8 cellular contexts compared by ENCODE assay signal in the genomic region with DNA sequence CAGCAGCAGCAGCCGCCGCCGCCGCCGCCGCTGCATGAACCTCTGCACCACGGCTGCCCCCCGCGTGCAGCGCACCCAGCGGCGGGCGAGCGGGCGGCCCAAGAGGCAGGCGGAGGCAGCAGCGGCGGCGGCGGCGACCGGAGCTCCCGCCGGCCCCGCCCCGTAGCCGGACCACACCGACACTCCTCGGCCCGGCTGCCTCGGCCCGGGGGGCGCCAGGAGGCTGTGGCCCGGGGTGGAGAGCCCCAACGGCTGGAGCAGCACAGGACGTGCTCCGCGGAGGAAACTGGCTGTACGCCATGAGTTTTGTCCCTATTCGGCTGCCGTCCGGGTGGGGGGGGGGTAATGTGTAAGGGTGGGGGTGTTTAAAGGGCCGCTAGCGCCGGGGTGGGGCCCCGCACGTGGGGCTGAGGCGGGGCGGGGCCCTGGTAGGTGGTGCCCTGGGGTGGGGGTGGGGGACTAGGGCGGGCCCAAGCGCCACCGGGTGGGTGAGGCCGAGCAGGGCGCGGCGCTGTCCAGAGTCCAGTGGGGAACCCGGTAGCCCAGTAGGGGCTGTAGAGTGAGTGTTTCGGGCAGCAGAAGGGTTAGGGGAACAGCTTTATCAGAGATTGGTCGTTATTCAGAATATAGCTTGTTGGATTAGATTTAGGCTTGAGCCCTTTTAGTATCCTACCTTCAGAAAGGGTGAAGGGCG. TPM values are rescaled to one million over a fixed set of nuclear protein-coding genes. Genes with fewer than 3 reads are reported as not detected.
A peak's percentile ranks its signal among the peaks of the same experiment; 100 is the strongest.
DNase-seq lines count a peak whose midpoint lies in the region; ATAC-seq and TF ChIP-seq lines count a peak whose summit lies in the region.

A gene with protein sequence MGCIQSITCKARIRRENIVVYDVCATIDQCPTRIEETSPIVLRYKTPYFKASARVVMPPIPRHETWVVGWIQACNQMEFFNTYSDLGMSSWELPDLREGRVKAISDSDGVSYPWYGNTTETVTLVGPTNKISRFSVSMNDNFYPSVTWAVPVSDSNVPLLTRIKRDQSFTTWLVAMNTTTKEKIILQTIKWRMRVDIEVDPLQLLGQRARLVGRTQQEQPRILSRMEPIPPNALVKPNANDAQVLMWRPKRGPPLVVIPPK (minus strand): TSS at position 301 of the 694 bp plus-strand sequence. CDS start 753 bp downstream, outside the sequence.

- ATAC-seq in GM21576 (IDR thresholded peaks at IDR 0.05; ENCODE audit: unreplicated experiment) (peak; percentile 42), left cardiac atrium (peak; percentile 93 to 95)

- in situ Hi-C loops in KBM-7 (cut with MboI; ENCODE audit: low pct_unique_long_range_greater_than_20kb, low sequenced_read_pairs): no loop called here

- 1 to 10% (median 2%) methylated on average over 3 to 60 of the region's 60 CpGs for WGBS in adrenal gland, 4 donors

- peak within 1 kb of the TSS in 1 of 5 donors; percentile 20 for H3K27ac ChIP-seq in adrenal gland

- peak in 1 of 6 experiments; percentile 26 for TF ChIP-seq CTCF in adrenal gland (IDR thresholded peaks at IDR 0.05)

- H3K9me3 ChIP-seq in adrenal gland (replicated peaks in 1 of 3): no peaks in the 10 kb centered on the region

- intact Hi-C loops in adrenal gland (cut with DNase I) (loop anchor here in 1 of 2 donors (10.0 kb wide), 1 partner anchor 232 kb away; no protein-coding TSS in a partner anchor), left cardiac atrium (cut with DNase I) (loop anchor here in 1 of 2 donors (10.0 kb wide), 2 partner anchors 142 to 268 kb away; no protein-coding TSS in a partner anchor), posterior vena cava (cut with DNase I) (loop anchor here in 1 of 2 donors (5.0 kb wide), 1 partner anchor 240 kb away; no protein-coding TSS in a partner anchor)

- no peak for TF ChIP-seq POLR2A in adrenal gland (IDR thresholded peaks at IDR 0.05)

- peak within 1 kb of the TSS in 3 of 4 donors; percentile 35 to 77 (median 76) for H3K4me3 ChIP-seq in adrenal gland

- DNase-seq in DMS53 treated with DMSO at 0.1 percent for 48 hours (lab: John Stamatoyannopoulos, UW; ENCODE audit: unreplicated experiment): peak; percentile 55
- DNase-seq in KBM-7: peak; percentile 24
- peak; percentile 31 to 37 for DNase-seq in SW 1271 (lab: John Stamatoyannopoulos, UW)
- peak; percentile 67 to 83 (median 73) for DNase-seq in adrenal gland
- DNase-seq in left cardiac atrium: peak; percentile 83
- peak; percentile 89 for DNase-seq in posterior vena cava (ENCODE audit: low spot score)
- DNase-seq in GDM1 (lab: John Stamatoyannopoulos, UW): no peak

- H3K36me3 ChIP-seq in adrenal gland (replicated peaks in 1 of 2): no peaks in the 10 kb centered on the region

- H3K27me3 ChIP-seq in adrenal gland: no peaks in the 10 kb centered on the region

- peaks cover 13 to 20% of the 10 kb centered on the region in 2 donors for H3K4me1 ChIP-seq in adrenal gland (replicated peaks in 1 of 2)

RNA-seq across cellular contexts. Expression of the gene that starts here (rescaled TPM):
- total RNA-seq in adrenal gland (1 to 10 TPM in 5 of 8 donors, under 1 TPM in 3; 0.67 to 3.5 (median 1.2) TPM), left cardiac atrium (10 to 100 TPM in 1 of 2 donors, 1 to 10 TPM in 1; 6.0 to 11.9 TPM), posterior vena cava (1 to 10 TPM; 1.5 to 4.0 TPM)
- under 1 TPM; 0.51 to 0.99 (median 0.72) TPM for polyA plus RNA-seq in adrenal gland
